ENCODE assay signal across 21 cellular contexts in genomic region chr18:44514766-44515165, GRCh38.
DNase-seq lines count a peak whose midpoint lies in the region; ATAC-seq and TF ChIP-seq lines count a peak whose summit lies in the region.
"Had no signal": no experiment of that assay in that cellular context is flagged by ENCODE, and none has a peak within 500 bp of the region (broad histone marks: within the 10 kb centered on the region; RNA-seq: fewer than 3 reads in every experiment).

No MANE protein-coding gene starts in this region.

- H4K20me1 ChIP-seq in mammary epithelial cell (ENCODE audit: insufficient read depth, low read length) (no peaks in the 10 kb centered on the region), PC-3 (ENCODE audit: low read length) (no peaks in the 10 kb centered on the region)

- H3K27me3 ChIP-seq in mammary epithelial cell (ENCODE audit: insufficient read depth, low read length): no peaks in the 10 kb centered on the region
- H3K27me3 ChIP-seq in PC-3 (ENCODE audit: low read length): no peaks in the 10 kb centered on the region

- H3F3A ChIP-seq in PC-3 (ENCODE audit: low read length, unreplicated experiment): no peaks in the 10 kb centered on the region

- H3K4me1 Mint-ChIP-seq in MCF 10A (ENCODE audit: insufficient read depth, unreplicated experiment): peaks cover 17% of the 10 kb centered on the region
- peaks cover 22 to 28% of the 10 kb centered on the region in 2 donors for H3K4me1 Mint-ChIP-seq in stimulated activated naive B cell treated with anti-CD40 and anti-IgM and Interleukin-4, amounts not matched to agents 10 μg/mL and 1 μg/mL and 100 μg/mL, for 72 hours
- H3K4me1 Mint-ChIP-seq: CD4-positive, alpha-beta memory T cell had no signal

- CTCF ChIA-PET in mammary epithelial cell (lab: Charles Lee; ENCODE audit: low non-redundant PET) (no interaction called here), MCF 10A (lab: Yijun Ruan, JAX) (interaction anchor here (0.5 kb wide), 1 partner anchor 558 kb away, joined by 3 read pairs; no protein-coding TSS in a partner anchor), PC-3 (lab: Charles Lee) (no interaction called here)

- H3K4me1 ChIP-seq in mammary epithelial cell (ENCODE audit: insufficient read depth, low read length): peaks cover 25% of the 10 kb centered on the region
- peaks cover 16% of the 10 kb centered on the region for H3K4me1 ChIP-seq in PC-3 (ENCODE audit: insufficient read depth, low read length)

- H3K36me3 Mint-ChIP-seq in MCF 10A (ENCODE audit: insufficient read depth, unreplicated experiment): no peaks in the 10 kb centered on the region
- peaks cover 0 to 3% of the 10 kb centered on the region in 2 donors for H3K36me3 Mint-ChIP-seq in stimulated activated naive B cell treated with anti-CD40 and anti-IgM and Interleukin-4, amounts not matched to agents 10 μg/mL and 1 μg/mL and 100 μg/mL, for 72 hours
- H3K36me3 Mint-ChIP-seq: CD4-positive, alpha-beta memory T cell had no signal

- POLR2A ChIA-PET in MCF 10A (lab: Yijun Ruan, JAX) (no interaction called here), PC-3 (lab: Charles Lee; ENCODE audit: unreplicated experiment) (no interaction called here)

- no peak for ATAC-seq in PC-3
- peak; percentile 38 to 58 for ATAC-seq in stimulated activated naive B cell treated with anti-CD40 and anti-IgM and Interleukin-4, amounts not matched to agents 10 μg/mL and 1 μg/mL and 100 μg/mL, for 72 hours (replicated peaks)
- no peak for ATAC-seq in HG03196 (IDR thresholded peaks at IDR 0.05; ENCODE audit: unreplicated experiment)
- no peak for ATAC-seq in left lobe of liver
- ATAC-seq: GM12878, GM23338, HCT116 had no signal

- no TSS peak for BruUV-seq in mammary epithelial cell (replicated peaks; lab: Mats Ljungman, UMichigan)
- BruUV-seq in MCF 10A (replicated peaks; lab: Mats Ljungman, UMichigan): no TSS peak
- no TSS peak for BruUV-seq in PC-3 (replicated peaks; lab: Mats Ljungman, UMichigan)

- H3K4me2 ChIP-seq in mammary epithelial cell (ENCODE audit: insufficient read depth, low read depth, low read length): peak overlapping the region; percentile 23
- no peak overlapping the region for H3K4me2 ChIP-seq in PC-3 (ENCODE audit: low read length)
- H3K4me2 ChIP-seq: GM23338 had no signal

- H3K36me3 ChIP-seq in mammary epithelial cell (ENCODE audit: insufficient read depth, low read length) (no peaks in the 10 kb centered on the region), PC-3 (ENCODE audit: low read depth, low read length) (no peaks in the 10 kb centered on the region)

- DNase-seq in mammary epithelial cell (peak; percentile 20), MCF 10A (ENCODE audit: unreplicated experiment) (no peak), M059J (ENCODE audit: low read depth) (peak; percentile 24), PC-3 (peak; percentile 42), DMS 273 treated with DMSO at 0.1 percent for 48 hours (lab: John Stamatoyannopoulos, UW) (no peak), left lobe of liver (ENCODE audit: low spot score) (no peak)
- no peak for DNase-seq in stimulated activated naive B cell treated with anti-CD40 and anti-IgM and Interleukin-4, amounts not matched to agents 10 μg/mL and 1 μg/mL and 100 μg/mL, for 72 hours
- DNase-seq: AML-193; C1 segment of cervical spinal cord; Calu3; CD4-positive, alpha-beta memory T cell; COR-L47; DMS153; EL; GDM1; H9 had no signal

- no peak overlapping the region for H3K9ac ChIP-seq in mammary epithelial cell (ENCODE audit: insufficient read depth, low read length)
- no peak overlapping the region for H3K9ac ChIP-seq in PC-3 (ENCODE audit: low read length)

- H3K4me3 Mint-ChIP-seq in MCF 10A (ENCODE audit: unreplicated experiment): no peak overlapping the region
- no peak overlapping the region for H3K4me3 Mint-ChIP-seq in stimulated activated naive B cell treated with anti-CD40 and anti-IgM and Interleukin-4, amounts not matched to agents 10 μg/mL and 1 μg/mL and 100 μg/mL, for 72 hours
- H3K4me3 Mint-ChIP-seq: CD4-positive, alpha-beta memory T cell; GM23338; H9 had no signal

- H3K27ac Mint-ChIP-seq in MCF 10A (ENCODE audit: low read depth, unreplicated experiment): no peak overlapping the region
- no peak overlapping the region for H3K27ac Mint-ChIP-seq in stimulated activated naive B cell treated with anti-CD40 and anti-IgM and Interleukin-4, amounts not matched to agents 10 μg/mL and 1 μg/mL and 100 μg/mL, for 72 hours
- H3K27ac Mint-ChIP-seq: CD4-positive, alpha-beta memory T cell; GM23338; H9 had no signal

- no peak for TF ChIP-seq CTCF in mammary epithelial cell (conservative IDR thresholded peaks at IDR 0.05 in 1 of 2, IDR thresholded peaks at IDR 0.05 in 1 of 2; ENCODE audit: extremely low read depth in 1 of 2, insufficient read depth in 1 of 2, low read depth in 1 of 2, low read length in 2 of 2)
- TF ChIP-seq CTCF in MCF 10A (IDR thresholded peaks at IDR 0.05; ENCODE audit: unreplicated experiment): no peak
- TF ChIP-seq CTCF in PC-3 (conservative IDR thresholded peaks at IDR 0.05; ENCODE audit: low read depth, low read length): no peak

- H3K27ac ChIP-seq in mammary epithelial cell (ENCODE audit: insufficient read depth, low read depth, low read length): no peak overlapping the region
- no peak overlapping the region for H3K27ac ChIP-seq in PC-3 (ENCODE audit: low read length)
- H3K27ac ChIP-seq: 22Rv1 had no signal

- no peaks in the 10 kb centered on the region for H3K27me3 Mint-ChIP-seq in MCF 10A (ENCODE audit: insufficient read depth, unreplicated experiment)
- H3K27me3 Mint-ChIP-seq in stimulated activated naive B cell treated with anti-CD40 and anti-IgM and Interleukin-4, amounts not matched to agents 10 μg/mL and 1 μg/mL and 100 μg/mL, for 72 hours: no peaks in the 10 kb centered on the region

- WGBS in mammary epithelial cell (ENCODE audit: low coverage, missing lambda C conversion rate): 100% methylated on average over 1 of the region's 1 CpG

- H3K9me2 ChIP-seq in PC-3 (replicated peaks; ENCODE audit: low read length): no peaks in the 10 kb centered on the region

- no peak overlapping the region for H3K4me3 ChIP-seq in mammary epithelial cell (replicated peaks in 1 of 3; ENCODE audit: insufficient read depth in 1 of 3, low read depth in 2 of 3, low read length in 3 of 3)
- no peak overlapping the region for H3K4me3 ChIP-seq in PC-3 (ENCODE audit: low read length)
- H3K4me3 ChIP-seq: GM12878, GM23338 had no signal

- dilution Hi-C loops in mammary epithelial cell (cut with HindIII; ENCODE audit: low sequenced_read_pairs): no loop called here

- H3K9me3 ChIP-seq in mammary epithelial cell (replicated peaks; ENCODE audit: insufficient read depth, low read length) (no peaks in the 10 kb centered on the region), PC-3 (ENCODE audit: low read length) (no peaks in the 10 kb centered on the region)

- H2AFZ ChIP-seq in mammary epithelial cell (ENCODE audit: low read depth, low read length) (no peak overlapping the region), PC-3 (ENCODE audit: low read length) (no peak overlapping the region)
- H2AFZ ChIP-seq: GM23338 had no signal

- intact Hi-C loops in mammary epithelial cell (cut with micrococcal nuclease): no loop called here
- intact Hi-C loops in MCF 10A (cut with micrococcal nuclease): no loop called here
- intact Hi-C loops in PC-3 (cut with micrococcal nuclease): no loop called here

- H3K79me2 ChIP-seq in mammary epithelial cell (ENCODE audit: insufficient read depth, low read length) (no peaks in the 10 kb centered on the region), PC-3 (ENCODE audit: low read length) (no peaks in the 10 kb centered on the region)

- in situ Hi-C loops in mammary epithelial cell (cut with MboI; ENCODE audit: low sequenced_read_pairs in 2 of 2): no loop called here

- peaks cover 8% of the 10 kb centered on the region for H3K9me3 Mint-ChIP-seq in MCF 10A (ENCODE audit: unreplicated experiment)
- H3K9me3 Mint-ChIP-seq in stimulated activated naive B cell treated with anti-CD40 and anti-IgM and Interleukin-4, amounts not matched to agents 10 μg/mL and 1 μg/mL and 100 μg/mL, for 72 hours: peaks cover 0 to 8% of the 10 kb centered on the region in 2 donors
- H3K9me3 Mint-ChIP-seq: CD4-positive, alpha-beta memory T cell; GM23338; H9 had no signal

Comparison
In these comparisons a context has a peak if more than half of its experiments do, and no peak if none do; other contexts are left out.
1. DNase-seq: peak in mammary epithelial cell (single experiment), M059J (single experiment) and PC-3 (single experiment); none in MCF 10A (single experiment), stimulated activated naive B cell treated with anti-CD40 and anti-IgM and Interleukin-4, amounts not matched to agents 10 μg/mL and 1 μg/mL and 100 μg/mL, for 72 hours (single experiment), DMS 273 treated with DMSO at 0.1 percent for 48 hours (single experiment) and left lobe of liver (single experiment).
2. ATAC-seq: peak in stimulated activated naive B cell treated with anti-CD40 and anti-IgM and Interleukin-4, amounts not matched to agents 10 μg/mL and 1 μg/mL and 100 μg/mL, for 72 hours (2 of 2); none in PC-3 (single experiment), HG03196 (single experiment) and left lobe of liver (single experiment).